12 cellular contexts compared by ENCODE assay signal in genomic region chr6:35663001-35663400, GRCh38. TPM values are rescaled to one million over a fixed set of nuclear protein-coding genes. Genes with fewer than 3 reads are reported as not detected.
DNase-seq lines count a peak whose midpoint lies in the region; ATAC-seq and TF ChIP-seq lines count a peak whose summit lies in the region.
"Had no signal": no experiment of that assay in that cellular context is flagged by ENCODE, and none has a peak within 500 bp of the region (broad histone marks: within the 10 kb centered on the region; RNA-seq: fewer than 3 reads in every experiment).

No MANE protein-coding gene starts in this region.

- peaks cover 0 to 3% of the 10 kb centered on the region in 2 donors for H3K36me3 ChIP-seq in thyroid gland
- H3K36me3 ChIP-seq: adrenal gland had no signal

- peak; percentile 15 for ATAC-seq in activated CD8-positive, alpha-beta T cell treated with anti-CD3 and anti-CD28 coated beads for 36 hours
- no peak for ATAC-seq in activated CD8-positive, alpha-beta T cell treated with anti-CD3 and anti-CD28 coated beads, Interleukin-2, amount 10 ng/mL, durations not matched to agents 7 days and 5 days
- peak; percentile 75 for ATAC-seq in left colon
- ATAC-seq in HG02642 (IDR thresholded peaks at IDR 0.05; ENCODE audit: poor library complexity, unreplicated experiment), result no peak

- H3K9me3 ChIP-seq in thyroid gland, result no peaks in the 10 kb centered on the region
- H3K9me3 ChIP-seq: adrenal gland had no signal

- H3K4me1 ChIP-seq in thyroid gland, result peaks cover 18 to 36% of the 10 kb centered on the region in 2 donors

- POLR2A ChIA-PET in activated CD8-positive, alpha-beta T cell treated with anti-CD3 and anti-CD28 coated beads for 36 hours (lab: Charles Lee), result interaction anchor here (1.8 to 2.3 kb wide), 3 partner anchors 13 to 69 kb away, joined by 8 to 9 read pairs (median 9); no protein-coding TSS in a partner anchor
- POLR2A ChIA-PET in activated CD8-positive, alpha-beta T cell treated with anti-CD3 and anti-CD28 coated beads, Interleukin-2, amount 10 ng/mL, durations not matched to agents 7 days and 5 days (lab: Charles Lee), result interaction anchor here (1.0 to 1.6 kb wide), 3 partner anchors 13 to 24 kb away, joined by 3 to 5 read pairs (median 3); no protein-coding TSS in a partner anchor

- no peaks in the 10 kb centered on the region for H3K27me3 Mint-ChIP-seq in activated CD8-positive, alpha-beta T cell treated with anti-CD3 and anti-CD28 coated beads for 36 hours
- no peaks in the 10 kb centered on the region for H3K27me3 Mint-ChIP-seq in activated CD8-positive, alpha-beta T cell treated with anti-CD3 and anti-CD28 coated beads, Interleukin-2, amount 10 ng/mL, durations not matched to agents 7 days and 5 days (ENCODE audit: low read depth)

- peak overlapping the region in 2 of 3 donors; percentile 36 to 49 for H3K27ac ChIP-seq in thyroid gland

- no peaks in the 10 kb centered on the region for H3K9me3 Mint-ChIP-seq in activated CD8-positive, alpha-beta T cell treated with anti-CD3 and anti-CD28 coated beads for 36 hours
- H3K9me3 Mint-ChIP-seq in activated CD8-positive, alpha-beta T cell treated with anti-CD3 and anti-CD28 coated beads, Interleukin-2, amount 10 ng/mL, durations not matched to agents 7 days and 5 days (ENCODE audit: insufficient read depth), result no peaks in the 10 kb centered on the region

- 30 to 44% methylated on average over 7 of the region's 7 CpGs for WGBS in thyroid gland, 2 donors

- TF ChIP-seq CTCF in activated CD8-positive, alpha-beta T cell treated with anti-CD3 and anti-CD28 coated beads for 36 hours (IDR thresholded peaks at IDR 0.05), result no peak
- TF ChIP-seq CTCF in choroid plexus epithelial cell (conservative IDR thresholded peaks at IDR 0.05; ENCODE audit: low read depth, low read length) (no peak), thyroid gland (IDR thresholded peaks at IDR 0.05) (no peak)

- intact Hi-C loops in activated CD8-positive, alpha-beta T cell treated with anti-CD3 and anti-CD28 coated beads for 36 hours (cut with micrococcal nuclease), result no loop called here
- intact Hi-C loops in left colon (cut with DNase I, micrococcal nuclease) (no loop called here), thyroid gland (cut with DNase I) (no loop called here)

- DNase-seq in activated CD8-positive, alpha-beta T cell treated with anti-CD3 and anti-CD28 coated beads for 36 hours, result no peak
- no peak for DNase-seq in activated CD8-positive, alpha-beta T cell treated with anti-CD3 and anti-CD28 coated beads, Interleukin-2, amount 10 ng/mL, durations not matched to agents 7 days and 5 days
- peak; percentile 68 for DNase-seq in choroid plexus epithelial cell (ENCODE audit: low read depth)
- no peak for DNase-seq in left colon
- DNase-seq in thyroid gland, result peak; percentile 38 to 45
- no peak for DNase-seq in NCI-H345 treated with DMSO at 0.1 percent for 48 hours (lab: John Stamatoyannopoulos, UW; ENCODE audit: unreplicated experiment)
- DNase-seq in HT-29 (ENCODE audit: low spot score), result no peak
- DNase-seq: adrenal gland, DND-41, NCI-H146, OCI-M1 had no signal

- H3K4me3 Mint-ChIP-seq in activated CD8-positive, alpha-beta T cell treated with anti-CD3 and anti-CD28 coated beads for 36 hours, result no peak overlapping the region
- H3K4me3 Mint-ChIP-seq in activated CD8-positive, alpha-beta T cell treated with anti-CD3 and anti-CD28 coated beads, Interleukin-2, amount 10 ng/mL, durations not matched to agents 7 days and 5 days, result no peak overlapping the region

- no peaks in the 10 kb centered on the region for H3K27me3 ChIP-seq in thyroid gland
- H3K27me3 ChIP-seq: adrenal gland had no signal

- peaks cover under 1% of the 10 kb centered on the region for H3K36me3 Mint-ChIP-seq in activated CD8-positive, alpha-beta T cell treated with anti-CD3 and anti-CD28 coated beads for 36 hours (ENCODE audit: low read depth)
- H3K36me3 Mint-ChIP-seq in activated CD8-positive, alpha-beta T cell treated with anti-CD3 and anti-CD28 coated beads, Interleukin-2, amount 10 ng/mL, durations not matched to agents 7 days and 5 days (ENCODE audit: low read depth), result peaks cover under 1% of the 10 kb centered on the region

- peaks cover 11% of the 10 kb centered on the region for H3K4me1 Mint-ChIP-seq in activated CD8-positive, alpha-beta T cell treated with anti-CD3 and anti-CD28 coated beads for 36 hours (ENCODE audit: low read depth)
- peaks cover 12% of the 10 kb centered on the region for H3K4me1 Mint-ChIP-seq in activated CD8-positive, alpha-beta T cell treated with anti-CD3 and anti-CD28 coated beads, Interleukin-2, amount 10 ng/mL, durations not matched to agents 7 days and 5 days (ENCODE audit: low read depth)

- no peak overlapping the region for H3K27ac Mint-ChIP-seq in activated CD8-positive, alpha-beta T cell treated with anti-CD3 and anti-CD28 coated beads for 36 hours
- H3K27ac Mint-ChIP-seq in activated CD8-positive, alpha-beta T cell treated with anti-CD3 and anti-CD28 coated beads, Interleukin-2, amount 10 ng/mL, durations not matched to agents 7 days and 5 days, result no peak overlapping the region

- H3K4me3 ChIP-seq in choroid plexus epithelial cell (ENCODE audit: low read depth, low read length) (peak overlapping the region; percentile 15), thyroid gland (replicated peaks in 1 of 3) (no peak overlapping the region)

- TF ChIP-seq POLR2A in thyroid gland (IDR thresholded peaks at IDR 0.05), result no peak

- CTCF ChIA-PET in activated CD8-positive, alpha-beta T cell treated with anti-CD3 and anti-CD28 coated beads for 36 hours (lab: Charles Lee), result interaction anchor here (0.7 to 3.1 kb wide), 17 partner anchors 10 to 141 kb away, joined by 3 to 34 read pairs (median 4); partner anchors contain the start of gene ARMC12
- CTCF ChIA-PET in activated CD8-positive, alpha-beta T cell treated with anti-CD3 and anti-CD28 coated beads, Interleukin-2, amount 10 ng/mL, durations not matched to agents 7 days and 5 days (lab: Charles Lee), result interaction anchor here (1.0 to 3.4 kb wide), 11 partner anchors 11 to 78 kb away, joined by 3 to 31 read pairs (median 5); partner anchors contain the start of gene ARMC12

RNA-seq across cellular contexts. Expression of gene FKBP5, which starts 25.7 kb away (rescaled TPM):
- 10 to 100 TPM; 90.6 to 93.4 TPM for total RNA-seq in activated CD8-positive, alpha-beta T cell treated with anti-CD3 and anti-CD28 coated beads for 36 hours
- 10 to 100 TPM; 78.7 to 79.5 TPM for total RNA-seq in activated CD8-positive, alpha-beta T cell treated with anti-CD3 and anti-CD28 coated beads, Interleukin-2, amount 10 ng/mL, durations not matched to agents 7 days and 5 days
- total RNA-seq in left colon (100 to 1,000 TPM in 1 of 2 donors, 10 to 100 TPM in 1; 40.3 to 252 TPM), thyroid gland (100 to 1,000 TPM; 239 to 600 (median 253) TPM)
- 6.6 and 7.7 TPM in 2 replicates for total RNA-seq in HT-29 (2014; rRNA removed; shearing (Covaris generic))

Comparison
In these comparisons a context has a peak if more than half of its experiments do, and no peak if none do; other contexts are left out.
1. ATAC-seq: peak in activated CD8-positive, alpha-beta T cell treated with anti-CD3 and anti-CD28 coated beads for 36 hours (single experiment) and left colon (single experiment); none in activated CD8-positive, alpha-beta T cell treated with anti-CD3 and anti-CD28 coated beads, Interleukin-2, amount 10 ng/mL, durations not matched to agents 7 days and 5 days (single experiment) and HG02642 (single experiment).
2. DNase-seq: peak in choroid plexus epithelial cell (single experiment) and thyroid gland (2 of 2); none in activated CD8-positive, alpha-beta T cell treated with anti-CD3 and anti-CD28 coated beads for 36 hours (single experiment), activated CD8-positive, alpha-beta T cell treated with anti-CD3 and anti-CD28 coated beads, Interleukin-2, amount 10 ng/mL, durations not matched to agents 7 days and 5 days (single experiment), left colon (0 of 2), NCI-H345 treated with DMSO at 0.1 percent for 48 hours (single experiment) and HT-29 (single experiment).